Comparison of ENCODE assay signal across 18 cellular contexts in the genomic region with DNA sequence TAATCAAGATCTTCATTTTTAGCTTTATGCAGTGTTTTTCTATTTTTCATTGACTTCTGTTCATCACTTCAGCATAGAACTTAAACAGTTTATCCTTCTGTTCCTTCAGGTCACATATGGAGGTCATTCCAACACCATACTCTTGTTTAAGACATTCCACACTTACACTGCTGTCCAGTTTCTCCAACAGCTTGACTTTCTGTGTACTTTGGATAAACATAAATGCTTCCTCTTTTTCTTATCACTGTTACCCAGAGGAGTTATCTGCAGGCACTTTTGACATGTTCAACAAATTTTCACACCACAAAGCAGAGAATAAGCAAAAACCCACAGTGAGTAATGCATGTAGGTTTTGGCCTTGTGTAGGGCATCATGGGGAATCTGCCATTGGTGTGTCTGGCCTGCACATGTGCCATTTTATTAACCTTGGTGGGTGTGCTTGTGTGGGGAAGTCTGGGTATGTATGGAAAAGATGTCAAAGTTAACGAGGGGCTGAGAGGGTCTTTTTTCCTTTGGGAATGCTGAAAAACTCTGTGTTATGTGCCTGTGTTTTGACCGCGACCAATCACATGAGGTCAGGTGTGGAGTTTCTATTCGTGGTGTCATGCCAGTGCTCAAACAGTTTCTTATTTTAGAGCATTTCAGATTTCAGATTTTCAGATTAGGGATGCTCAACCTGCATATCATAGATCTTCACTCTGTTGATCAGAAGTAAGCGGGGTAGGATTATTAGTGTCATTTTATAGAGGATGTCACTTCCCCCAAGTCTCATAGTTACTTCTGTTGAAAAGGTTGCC.
"Had no signal": no experiment of that assay in that cellular context is flagged by ENCODE, and none has a peak within 500 bp of the region (broad histone marks: within the 10 kb centered on the region; RNA-seq: fewer than 3 reads in every experiment).

No MANE protein-coding gene starts in this region.

- H3K4me3 ChIP-seq: body of pancreas, dorsolateral prefrontal cortex, lung, spleen had no signal

- H3K27ac ChIP-seq: body of pancreas, dorsolateral prefrontal cortex, spleen had no signal

- H3K36me3 ChIP-seq: spleen had no signal

- DNase-seq: activated B cell treated with CpG ODN at 0.5 μM for 24 hours; activated CD4-positive, alpha-beta memory T cell treated with anti-CD3 and anti-CD28 coated beads, Interleukin-2, amount 10 ng/mL, durations not matched to agents 7 days and 5 days; activated CD4-positive, alpha-beta T cell treated with anti-CD3 and anti-CD28 coated beads for 48 hours; activated CD8-positive, alpha-beta memory T cell treated with anti-CD3 and anti-CD28 coated beads, Interleukin-2, amount 10 ng/mL, durations not matched to agents 7 days and 5 days; activated naive CD4-positive, alpha-beta T cell treated with anti-CD3 and anti-CD28 coated beads for 36 hours; activated T-cell treated with anti-CD3 and anti-CD28 coated beads, Interleukin-2, amount 50 U/mL, for 1 hour; body of pancreas; caudate nucleus; dorsolateral prefrontal cortex; endodermal cell; foreskin melanocyte; kidney; nephron progenitor cell; occipital lobe; posterior cingulate gyrus; spleen; stimulated activated naive CD4-positive, alpha-beta T cell had no signal

- H3K4me1 ChIP-seq: body of pancreas, spleen had no signal

- H3K27me3 ChIP-seq: body of pancreas, dorsolateral prefrontal cortex, spleen had no signal
